ENCODE assay signal across 8 cellular contexts in the genomic region with DNA sequence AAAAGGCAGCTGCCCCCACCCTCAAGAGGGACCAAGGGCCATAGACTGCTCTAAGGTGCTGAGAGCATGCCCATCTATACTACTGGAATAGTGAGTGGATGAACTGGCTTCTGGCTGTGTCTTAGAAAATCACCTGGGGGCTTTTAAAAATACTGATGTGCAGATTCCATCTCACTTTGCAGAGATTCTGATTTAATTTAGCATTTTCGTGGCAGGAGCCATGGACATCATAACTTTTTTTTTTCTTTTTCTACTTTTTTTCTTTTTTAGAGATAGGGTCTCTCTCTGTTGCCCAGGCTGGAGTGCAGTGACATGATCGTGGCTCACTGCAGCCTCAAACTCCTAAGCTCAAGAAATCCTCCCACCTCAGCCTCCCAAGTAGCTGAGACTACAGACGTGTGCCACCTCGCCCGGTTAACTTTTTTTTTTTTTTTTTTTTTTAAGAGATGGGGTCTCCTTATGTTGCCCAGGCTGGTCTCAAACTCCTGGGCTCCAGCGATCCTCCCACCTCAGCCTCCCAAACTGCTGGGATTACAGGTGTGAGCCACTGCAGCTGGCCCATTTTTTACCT. TPM values are rescaled to one million over a fixed set of nuclear protein-coding genes. Genes with fewer than 3 reads are reported as not detected.
DNase-seq lines count a peak whose midpoint lies in the region; ATAC-seq and TF ChIP-seq lines count a peak whose summit lies in the region.
"Not testable (repeated sequence)": the region's sequence is repeated elsewhere in the genome, so short reads cannot be mapped to it uniquely, and the experiment has no call there.

No MANE protein-coding gene starts in this region.

- H4K20me1 ChIP-seq in SK-N-SH (ENCODE audit: insufficient read depth): not testable (repeated sequence)

- H3K9ac ChIP-seq in SK-N-SH: not testable (repeated sequence)

- not testable (repeated sequence) for H3F3A ChIP-seq in SK-N-SH (replicated peaks; ENCODE audit: insufficient read depth)

- TF ChIP-seq POLR2A in stomach (IDR thresholded peaks at IDR 0.05): not testable (repeated sequence)

- H3K4me3 ChIP-seq in CD4-positive, CD25-positive, alpha-beta regulatory T cell (ENCODE audit: low read depth, low read length): peak overlapping the region; percentile 26
- H3K4me3 ChIP-seq in SK-N-SH (ENCODE audit: low read depth in 2 of 2, low read length in 1 of 2); ascending aorta; stomach: not testable (repeated sequence)

- peaks cover 33% of the 10 kb centered on the region for H3K36me3 ChIP-seq in CD4-positive, CD25-positive, alpha-beta regulatory T cell (ENCODE audit: control insufficient read depth, insufficient read depth, low read length)
- H3K36me3 ChIP-seq in SK-N-SH (replicated peaks in 1 of 2; ENCODE audit: control insufficient read depth in 1 of 2, insufficient read depth in 2 of 2, low read length in 1 of 2) (peaks cover 0 to 12% of the 10 kb centered on the region in 2 experiments), ascending aorta (peaks cover 11 to 17% of the 10 kb centered on the region in 2 donors), stomach (peaks cover 25 to 42% (median 37%) of the 10 kb centered on the region in 4 donors)

- not testable (repeated sequence) for H3K9me3 Mint-ChIP-seq in CD4-positive, CD25-positive, alpha-beta regulatory T cell; IgD-negative memory B cell; activated CD8-positive, alpha-beta T cell treated with anti-CD3 and anti-CD28 coated beads, Interleukin-2, amount 10 ng/mL, durations not matched to agents 7 days and 5 days (ENCODE audit: insufficient read depth); glutamatergic neuron (ENCODE audit: unreplicated experiment); natural killer cell

- H3K27me3 ChIP-seq in CD4-positive, CD25-positive, alpha-beta regulatory T cell (ENCODE audit: control insufficient read depth, insufficient read depth, low read length); SK-N-SH (ENCODE audit: insufficient read depth); ascending aorta; stomach: not testable (repeated sequence)

- not testable (repeated sequence) for TF ChIP-seq EP300 in SK-N-SH (IDR thresholded peaks at IDR 0.05; ENCODE audit: borderline replicate concordance in 1 of 2, low read depth in 1 of 2, low read length in 1 of 2); stomach (IDR thresholded peaks at IDR 0.05)

- not testable (repeated sequence) for H3K27me3 Mint-ChIP-seq in CD4-positive, CD25-positive, alpha-beta regulatory T cell; IgD-negative memory B cell; activated CD8-positive, alpha-beta T cell treated with anti-CD3 and anti-CD28 coated beads, Interleukin-2, amount 10 ng/mL, durations not matched to agents 7 days and 5 days (ENCODE audit: low read depth); glutamatergic neuron (ENCODE audit: unreplicated experiment); natural killer cell (ENCODE audit: low read depth in 2 of 2)

- TF ChIP-seq RAD21 in SK-N-SH (IDR thresholded peaks at IDR 0.05; ENCODE audit: low read length): not testable (repeated sequence)

- H3K9me2 ChIP-seq in SK-N-SH: not testable (repeated sequence)

- not testable (repeated sequence) for ATAC-seq in CD4-positive, CD25-positive, alpha-beta regulatory T cell (ENCODE audit: low read depth in 2 of 2); activated CD8-positive, alpha-beta T cell treated with anti-CD3 and anti-CD28 coated beads, Interleukin-2, amount 10 ng/mL, durations not matched to agents 7 days and 5 days; natural killer cell

- H2AFZ ChIP-seq in SK-N-SH (ENCODE audit: low read depth): not testable (repeated sequence)

- H3K4me2 ChIP-seq in SK-N-SH: peak overlapping the region; percentile 91

- H3K4me1 Mint-ChIP-seq in CD4-positive, CD25-positive, alpha-beta regulatory T cell: peaks cover 4 to 34% (median 20%) of the 10 kb centered on the region in 4 donors
- H3K4me1 Mint-ChIP-seq in IgD-negative memory B cell: peaks cover 11 to 22% (median 13%) of the 10 kb centered on the region in 3 donors
- peaks cover 20% of the 10 kb centered on the region for H3K4me1 Mint-ChIP-seq in activated CD8-positive, alpha-beta T cell treated with anti-CD3 and anti-CD28 coated beads, Interleukin-2, amount 10 ng/mL, durations not matched to agents 7 days and 5 days (ENCODE audit: low read depth)
- H3K4me1 Mint-ChIP-seq in glutamatergic neuron (ENCODE audit: low read depth, unreplicated experiment): peaks cover 13% of the 10 kb centered on the region
- peaks cover 21 to 55% of the 10 kb centered on the region in 2 donors for H3K4me1 Mint-ChIP-seq in natural killer cell

- not testable (repeated sequence) for H3K36me3 Mint-ChIP-seq in CD4-positive, CD25-positive, alpha-beta regulatory T cell; IgD-negative memory B cell; glutamatergic neuron (ENCODE audit: unreplicated experiment); natural killer cell
- H3K36me3 Mint-ChIP-seq in activated CD8-positive, alpha-beta T cell treated with anti-CD3 and anti-CD28 coated beads, Interleukin-2, amount 10 ng/mL, durations not matched to agents 7 days and 5 days (ENCODE audit: low read depth): peaks cover 63% of the 10 kb centered on the region

- peaks cover 44% of the 10 kb centered on the region for H3K4me1 ChIP-seq in CD4-positive, CD25-positive, alpha-beta regulatory T cell (ENCODE audit: control insufficient read depth, insufficient read depth, low read length, poor library complexity, severe bottlenecking)
- H3K4me1 ChIP-seq in SK-N-SH (ENCODE audit: control insufficient read depth in 1 of 2, insufficient read depth in 2 of 2, low read depth in 1 of 2, low read length in 1 of 2) (peaks cover 0 to 18% of the 10 kb centered on the region in 2 experiments; a peak in 2 of 4 replicates), ascending aorta (peaks cover 5 to 16% of the 10 kb centered on the region in 2 donors), stomach (peaks cover 18 to 34% (median 31%) of the 10 kb centered on the region in 4 donors)

- TF ChIP-seq CTCF in SK-N-SH (IDR thresholded peaks at IDR 0.05); ascending aorta (IDR thresholded peaks at IDR 0.05); glutamatergic neuron (IDR thresholded peaks at IDR 0.05; ENCODE audit: partially characterized antibody, unreplicated experiment); natural killer cell (IDR thresholded peaks at IDR 0.05); stomach (IDR thresholded peaks at IDR 0.05): not testable (repeated sequence)

- POLR2A ChIA-PET in SK-N-SH (lab: Yijun Ruan, JAX): interaction anchor here (0.6 to 0.7 kb wide), 2 partner anchors 92 to 307 kb away, joined by 3 read pairs; no protein-coding TSS in a partner anchor
- POLR2A ChIA-PET in activated CD8-positive, alpha-beta T cell treated with anti-CD3 and anti-CD28 coated beads, Interleukin-2, amount 10 ng/mL, durations not matched to agents 7 days and 5 days (lab: Charles Lee): interaction anchor here (1.0 to 2.9 kb wide), 5 partner anchors 10 to 112 kb away, joined by 3 to 19 read pairs (median 14); a partner anchor contains a TSS

- intact Hi-C loops in ascending aorta (cut with DNase I); natural killer cell (cut with micrococcal nuclease); stomach (cut with DNase I; ENCODE audit: low total_unique reads): not testable (repeated sequence)

- H3K27ac Mint-ChIP-seq in CD4-positive, CD25-positive, alpha-beta regulatory T cell: peak overlapping the region; percentile 46 to 99 (median 97)
- H3K27ac Mint-ChIP-seq in IgD-negative memory B cell (peak overlapping the region; percentile 57 to 98 (median 97)), natural killer cell (peak overlapping the region; percentile 95 to 99)
- peak overlapping the region; percentile 69 for H3K27ac Mint-ChIP-seq in activated CD8-positive, alpha-beta T cell treated with anti-CD3 and anti-CD28 coated beads, Interleukin-2, amount 10 ng/mL, durations not matched to agents 7 days and 5 days
- not testable (repeated sequence) for H3K27ac Mint-ChIP-seq in glutamatergic neuron (ENCODE audit: unreplicated experiment)

- H3K9me3 ChIP-seq in CD4-positive, CD25-positive, alpha-beta regulatory T cell (ENCODE audit: control insufficient read depth in 2 of 2, low read length in 2 of 2); SK-N-SH; ascending aorta; stomach: not testable (repeated sequence)

- peaks cover 50% of the 10 kb centered on the region for H3K79me2 ChIP-seq in SK-N-SH (ENCODE audit: insufficient read depth)

- peak overlapping the region; percentile 92 for H3K27ac ChIP-seq in CD4-positive, CD25-positive, alpha-beta regulatory T cell (ENCODE audit: insufficient read depth, low read length, poor library complexity, severe bottlenecking)
- H3K27ac ChIP-seq in SK-N-SH (ENCODE audit: low read depth in 2 of 2, low read length in 1 of 2): peak overlapping the region in 1 of 2 experiments; percentile 36; a peak in 3 of 4 replicates
- peak overlapping the region; percentile 87 to 89 for H3K27ac ChIP-seq in ascending aorta
- peak overlapping the region in 3 of 5 donors; percentile 91 to 93 (median 92) for H3K27ac ChIP-seq in stomach

- 89% methylated on average over 6 of the region's 6 CpGs for WGBS in SK-N-SH (ENCODE audit: low lambda C conversion rate)
- 76 to 85% (median 82%) methylated on average over 6 of the region's 6 CpGs for WGBS in stomach, 5 donors

- not testable (repeated sequence) for DNase-seq in CD4-positive, CD25-positive, alpha-beta regulatory T cell; SK-N-SH; activated CD8-positive, alpha-beta T cell treated with anti-CD3 and anti-CD28 coated beads, Interleukin-2, amount 10 ng/mL, durations not matched to agents 7 days and 5 days; ascending aorta (ENCODE audit: low spot score in 2 of 2); glutamatergic neuron; natural killer cell; stomach

- peak overlapping the region; percentile 90 to 96 (median 96) for H3K4me3 Mint-ChIP-seq in CD4-positive, CD25-positive, alpha-beta regulatory T cell
- peak overlapping the region; percentile 22 to 99 (median 65) for H3K4me3 Mint-ChIP-seq in IgD-negative memory B cell
- H3K4me3 Mint-ChIP-seq in activated CD8-positive, alpha-beta T cell treated with anti-CD3 and anti-CD28 coated beads, Interleukin-2, amount 10 ng/mL, durations not matched to agents 7 days and 5 days: peak overlapping the region; percentile 25
- peak overlapping the region; percentile 86 for H3K4me3 Mint-ChIP-seq in glutamatergic neuron (ENCODE audit: unreplicated experiment)
- H3K4me3 Mint-ChIP-seq in natural killer cell: peak overlapping the region; percentile 98

- CTCF ChIA-PET in SK-N-SH (lab: Yijun Ruan, JAX): interaction anchor here (1.1 to 8.4 kb wide), 6 partner anchors 9 to 133 kb away, joined by 3 to 58 read pairs (median 7); a partner anchor contains a TSS
- CTCF ChIA-PET in activated CD8-positive, alpha-beta T cell treated with anti-CD3 and anti-CD28 coated beads, Interleukin-2, amount 10 ng/mL, durations not matched to agents 7 days and 5 days (lab: Charles Lee): interaction anchor here (0.7 to 5.3 kb wide), 7 partner anchors 9 to 115 kb away, joined by 3 to 53 read pairs (median 7); no protein-coding TSS in a partner anchor

RNA-seq across cellular contexts. Expression of a gene that starts 4.1 kb away (rescaled TPM):
- 171 TPM for total RNA-seq in CD4-positive, CD25-positive, alpha-beta regulatory T cell
- polyA plus RNA-seq in CD4-positive, CD25-positive, alpha-beta regulatory T cell: 10 to 100 TPM; 37.0 to 54.5 (median 44.7) TPM
- polyA plus RNA-seq in IgD-negative memory B cell (143 TPM), SK-N-SH (2012; rRNA removed) (14.1 and 21.4 TPM in 2 replicates), stomach (10 to 100 TPM; 26.5 to 50.6 (median 39.7) TPM)
- 12.2 and 20.2 TPM in 2 replicates for polyA plus RNA-seq in SK-N-SH (2012; cell fraction: cytosol; rRNA removed)
- 47.3 and 60.3 TPM in 2 replicates for polyA plus RNA-seq in SK-N-SH (2012; cell fraction: nucleus; rRNA removed)
- total RNA-seq in activated CD8-positive, alpha-beta T cell treated with anti-CD3 and anti-CD28 coated beads, Interleukin-2, amount 10 ng/mL, durations not matched to agents 7 days and 5 days: 100 to 1,000 TPM; 161 to 166 TPM
- total RNA-seq in ascending aorta (101 TPM), glutamatergic neuron (ENCODE audit: unreplicated experiment) (54.7 TPM), natural killer cell (100 to 1,000 TPM; 179 to 216 (median 203) TPM), stomach (10 to 100 TPM in 4 of 5 donors, 1 to 10 TPM in 1; 7.0 to 40.8 (median 18.5) TPM)

RNA-seq across cellular contexts. Expression of a gene that starts 33.0 kb away (rescaled TPM):
- 18.7 TPM for total RNA-seq in CD4-positive, CD25-positive, alpha-beta regulatory T cell
- polyA plus RNA-seq in CD4-positive, CD25-positive, alpha-beta regulatory T cell: 1 to 10 TPM; 2.7 to 4.9 (median 3.5) TPM
- polyA plus RNA-seq in IgD-negative memory B cell (5.9 TPM), SK-N-SH (2012; rRNA removed) (30.4 and 37.3 TPM in 2 replicates), stomach (1 to 10 TPM; 6.0 to 7.5 (median 6.5) TPM)
- 17.3 and 24.0 TPM in 2 replicates for polyA plus RNA-seq in SK-N-SH (2012; cell fraction: cytosol; rRNA removed)
- polyA plus RNA-seq in SK-N-SH (2012; cell fraction: nucleus; rRNA removed): 89.1 and 93.7 TPM in 2 replicates
- 10 to 100 TPM; 15.3 to 18.4 TPM for total RNA-seq in activated CD8-positive, alpha-beta T cell treated with anti-CD3 and anti-CD28 coated beads, Interleukin-2, amount 10 ng/mL, durations not matched to agents 7 days and 5 days
- total RNA-seq in ascending aorta (11.8 TPM), glutamatergic neuron (ENCODE audit: unreplicated experiment) (46.6 TPM), natural killer cell (10 to 100 TPM; 19.1 to 23.3 (median 19.8) TPM), stomach (10 to 100 TPM in 4 of 5 donors, 1 to 10 TPM in 1; 8.8 to 76.3 (median 15.2) TPM)

RNA-seq across cellular contexts. Expression of a gene that starts 33.4 kb away (rescaled TPM):
- total RNA-seq in CD4-positive, CD25-positive, alpha-beta regulatory T cell: 121 TPM
- 10 to 100 TPM; 11.9 to 16.7 (median 15.0) TPM for polyA plus RNA-seq in CD4-positive, CD25-positive, alpha-beta regulatory T cell
- polyA plus RNA-seq in IgD-negative memory B cell (33.3 TPM), SK-N-SH (2012; rRNA removed) (73.1 and 92.8 TPM in 2 replicates), stomach (10 to 100 TPM; 37.1 to 43.1 (median 39.0) TPM)
- 53.2 and 65.2 TPM in 2 replicates for polyA plus RNA-seq in SK-N-SH (2012; cell fraction: cytosol; rRNA removed)
- polyA plus RNA-seq in SK-N-SH (2012; cell fraction: nucleus; rRNA removed): 174 and 181 TPM in 2 replicates
- 10 to 100 TPM; 79.6 to 90.2 TPM for total RNA-seq in activated CD8-positive, alpha-beta T cell treated with anti-CD3 and anti-CD28 coated beads, Interleukin-2, amount 10 ng/mL, durations not matched to agents 7 days and 5 days
- total RNA-seq in ascending aorta (151 TPM), glutamatergic neuron (ENCODE audit: unreplicated experiment) (117 TPM), natural killer cell (100 to 1,000 TPM; 125 to 152 (median 125) TPM), stomach (100 to 1,000 TPM in 2 of 5 donors, 10 to 100 TPM in 3; 48.1 to 373 (median 95.6) TPM)

RNA-seq across cellular contexts. Expression of a gene that starts 51.9 kb away (rescaled TPM):
- not detected for total RNA-seq in CD4-positive, CD25-positive, alpha-beta regulatory T cell
- polyA plus RNA-seq in CD4-positive, CD25-positive, alpha-beta regulatory T cell: not detected
- polyA plus RNA-seq in IgD-negative memory B cell: not detected
- 9.5 and 10.6 TPM in 2 replicates for polyA plus RNA-seq in SK-N-SH (2012; rRNA removed)
- polyA plus RNA-seq in SK-N-SH (2012; cell fraction: cytosol; rRNA removed): 6.9 and 8.6 TPM in 2 replicates
- polyA plus RNA-seq in SK-N-SH (2012; cell fraction: nucleus; rRNA removed): 7.0 and 8.3 TPM in 2 replicates
- total RNA-seq in activated CD8-positive, alpha-beta T cell treated with anti-CD3 and anti-CD28 coated beads, Interleukin-2, amount 10 ng/mL, durations not matched to agents 7 days and 5 days: under 1 TPM; 0.42 TPM
- total RNA-seq in ascending aorta: 104 TPM
- total RNA-seq in glutamatergic neuron (ENCODE audit: unreplicated experiment): 55.1 TPM
- total RNA-seq in natural killer cell: under 1 TPM in 2 of 3 donors, not detected in 1; 0.14 to 0.20 TPM
- total RNA-seq in stomach: 10 to 100 TPM in 4 of 5 donors, 1 to 10 TPM in 1; 9.7 to 29.9 (median 11.1) TPM
- 10 to 100 TPM in 1 of 3 donors, 1 to 10 TPM in 2; 6.1 to 10.5 (median 6.4) TPM for polyA plus RNA-seq in stomach

Comparison
In these comparisons a context has a peak if more than half of its experiments do, and no peak if none do; other contexts are left out.
1. H3K4me3 Mint-ChIP-seq: peak in every context shown above with its lines; median percentile 98 in natural killer cell; 96 in CD4-positive, CD25-positive, alpha-beta regulatory T cell; 86 in glutamatergic neuron; 65 in IgD-negative memory B cell; 25 in activated CD8-positive, alpha-beta T cell treated with anti-CD3 and anti-CD28 coated beads, Interleukin-2, amount 10 ng/mL, durations not matched to agents 7 days and 5 days.